8 cellular contexts compared by ENCODE assay signal in the genomic region with DNA sequence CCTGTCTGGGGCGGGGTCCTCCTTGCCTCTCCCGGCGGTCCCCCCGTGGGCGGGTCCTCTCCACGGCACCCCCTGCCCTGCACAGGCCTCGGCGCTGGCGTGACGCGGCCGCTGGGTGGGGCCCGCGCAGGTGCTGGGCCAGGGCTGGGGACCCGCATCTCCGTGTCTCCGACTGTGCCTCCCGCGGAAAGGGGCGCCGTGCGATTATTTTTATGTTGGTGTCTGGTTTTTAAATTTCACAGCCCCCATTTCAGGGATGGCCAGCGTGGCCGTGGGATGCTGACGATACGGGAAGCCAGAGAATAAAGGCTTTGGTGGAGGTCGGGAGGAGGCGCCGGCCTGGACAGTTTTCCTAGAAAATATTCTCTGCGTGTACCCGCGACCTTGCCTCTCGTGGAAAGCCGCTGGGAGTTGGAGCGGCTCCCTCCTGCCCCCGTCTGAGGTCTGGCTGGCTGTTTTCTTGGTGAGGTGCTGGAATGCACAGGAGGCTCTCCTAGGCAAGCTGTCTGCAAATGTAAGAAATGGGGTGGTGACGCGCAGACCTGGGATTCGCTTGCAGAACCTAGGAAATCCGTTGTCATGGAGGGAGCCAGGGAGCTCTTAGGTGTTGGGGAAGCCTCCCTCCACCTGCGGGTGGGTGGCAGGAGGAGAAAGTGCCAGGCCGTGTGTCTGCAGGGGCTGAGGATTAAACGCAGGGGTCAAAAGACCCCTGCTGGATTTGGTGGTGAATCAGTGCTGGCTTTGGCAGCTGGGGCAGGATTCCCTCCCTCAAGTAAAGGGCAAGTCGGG. TPM values are rescaled to one million over a fixed set of nuclear protein-coding genes. Genes with fewer than 3 reads are reported as not detected.
DNase-seq lines count a peak whose midpoint lies in the region; ATAC-seq and TF ChIP-seq lines count a peak whose summit lies in the region.

No MANE protein-coding gene starts in this region.

- H2AFZ ChIP-seq in PC-3 (ENCODE audit: low read length), result peak overlapping the region; percentile 45; the same call in 1 of the 2 replicates
- peak overlapping the region; percentile 84 for H2AFZ ChIP-seq in neuronal stem cell (ENCODE audit: low read length)

- no peak overlapping the region for H4K8ac ChIP-seq in neuronal stem cell (ENCODE audit: low read depth, low read length)

- CTCF ChIA-PET in PC-3 (lab: Charles Lee), result no interaction called here

- H2BK120ac ChIP-seq in neuronal stem cell (ENCODE audit: low read depth, low read length), result no peak overlapping the region

- peak; percentile 55 for ATAC-seq in PC-3
- ATAC-seq in mucosa of descending colon, result no peak

- no peak overlapping the region for H3K23ac ChIP-seq in neuronal stem cell (ENCODE audit: low read depth, low read length, poor library complexity)

- BruUV-seq in PC-3 (replicated peaks; lab: Mats Ljungman, UMichigan), result no TSS peak

- H2BK15ac ChIP-seq in neuronal stem cell (ENCODE audit: low read length), result no peak overlapping the region

- peaks cover 13% of the 10 kb centered on the region for H3K27me3 Mint-ChIP-seq in glutamatergic neuron (ENCODE audit: unreplicated experiment)

- peak overlapping the region; percentile 53 for H3K4me3 ChIP-seq in PC-3 (ENCODE audit: low read length)
- H3K4me3 ChIP-seq in neuronal stem cell (ENCODE audit: low read length in 2 of 2), result peak overlapping the region; percentile 2 to 71
- no peak overlapping the region for H3K4me3 ChIP-seq in mucosa of descending colon

- H3K27ac ChIP-seq in PC-3 (ENCODE audit: low read length), result no peak overlapping the region
- H3K27ac ChIP-seq in neuronal stem cell (replicated peaks; ENCODE audit: low read length), result no peak overlapping the region

- no peaks in the 10 kb centered on the region for H3K79me1 ChIP-seq in neuronal stem cell (ENCODE audit: low read depth, low read length)

- H3K36me3 Mint-ChIP-seq in glutamatergic neuron (ENCODE audit: unreplicated experiment), result peaks cover 9% of the 10 kb centered on the region

- H3K9ac ChIP-seq in PC-3 (ENCODE audit: low read length) (no peak overlapping the region), neuronal stem cell (ENCODE audit: low read depth, low read length, poor library complexity) (no peak overlapping the region)

- H3K9me2 ChIP-seq in PC-3 (replicated peaks; ENCODE audit: low read length), result no peaks in the 10 kb centered on the region

- WGBS in neuronal stem cell (ENCODE audit: extremely low coverage in 2 of 2, insufficient read length in 2 of 2, insufficient replicate concordance in 1 of 2), 2 donors, result no CpG with 5 or more reads among the region's 44 CpGs

- H3K4me3 Mint-ChIP-seq in glutamatergic neuron (ENCODE audit: unreplicated experiment), result peak overlapping the region; percentile 79

- intact Hi-C loops in PC-3 (cut with micrococcal nuclease) (no loop called here), mucosa of descending colon (cut with DNase I, micrococcal nuclease) (no loop called here)

- no peak overlapping the region for H3K4ac ChIP-seq in neuronal stem cell (ENCODE audit: low read length)

- no peak overlapping the region for H3K14ac ChIP-seq in neuronal stem cell (ENCODE audit: low read length)

- H2AK5ac ChIP-seq in neuronal stem cell (ENCODE audit: low read depth, low read length), result no peak overlapping the region

- no peak overlapping the region for H4K91ac ChIP-seq in neuronal stem cell (ENCODE audit: low read depth, low read length, poor library complexity)

- no peaks in the 10 kb centered on the region for H3K9me3 Mint-ChIP-seq in glutamatergic neuron (ENCODE audit: unreplicated experiment)

- no peak overlapping the region for H2BK12ac ChIP-seq in neuronal stem cell (ENCODE audit: low read length)

- peak overlapping the region; percentile 4 for H3K18ac ChIP-seq in neuronal stem cell (ENCODE audit: low read length)

- H3K36me3 ChIP-seq in PC-3 (ENCODE audit: low read depth, low read length) (no peaks in the 10 kb centered on the region), neuronal stem cell (replicated peaks in 1 of 2; ENCODE audit: control insufficient read depth in 2 of 2, insufficient read depth in 2 of 2, low read length in 2 of 2) (no peaks in the 10 kb centered on the region), mucosa of descending colon (ENCODE audit: low read depth) (no peaks in the 10 kb centered on the region)

- POLR2A ChIA-PET in PC-3 (lab: Charles Lee; ENCODE audit: unreplicated experiment), result no interaction called here

- H3K4me2 ChIP-seq in PC-3 (ENCODE audit: low read length) (peak overlapping the region; percentile 64), neuronal stem cell (ENCODE audit: insufficient read depth, low read length, poor library complexity, severe bottlenecking) (peak overlapping the region; percentile 76)

- peaks cover 28% of the 10 kb centered on the region for H3K27me3 ChIP-seq in PC-3 (ENCODE audit: low read length)
- peaks cover 12 to 90% (median 35%) of the 10 kb centered on the region in 3 experiments for H3K27me3 ChIP-seq in neuronal stem cell (ENCODE audit: control insufficient read depth in 3 of 3, insufficient read depth in 3 of 3, low read depth in 1 of 3, low read length in 3 of 3)

- DNase-seq in Ammon's horn (ENCODE audit: low spot score), result peak; percentile 26
- no peak for DNase-seq in PC-3
- DNase-seq in glutamatergic neuron, result peak; percentile 41
- DNase-seq in neuronal stem cell (ENCODE audit: low spot score), result no peak
- no peak for DNase-seq in NCI-H146 (lab: John Stamatoyannopoulos, UW)
- no peak for DNase-seq in germinal center (ENCODE audit: low spot score)
- no peak for DNase-seq in mucosa of descending colon
- no peak for DNase-seq in DMS153 treated with DMSO at 0.1 percent for 48 hours (lab: John Stamatoyannopoulos, UW; ENCODE audit: unreplicated experiment)

- no peaks in the 10 kb centered on the region for H3F3A ChIP-seq in PC-3 (ENCODE audit: low read length, unreplicated experiment)

- TF ChIP-seq CTCF in PC-3 (conservative IDR thresholded peaks at IDR 0.05; ENCODE audit: low read depth, low read length) (no peak), glutamatergic neuron (IDR thresholded peaks at IDR 0.05; ENCODE audit: partially characterized antibody, unreplicated experiment) (no peak), mucosa of descending colon (IDR thresholded peaks at IDR 0.05) (no peak)

- peak overlapping the region; percentile 14 for H3K27ac Mint-ChIP-seq in glutamatergic neuron (ENCODE audit: unreplicated experiment)

- no peaks in the 10 kb centered on the region for H3K4me1 Mint-ChIP-seq in glutamatergic neuron (ENCODE audit: low read depth, unreplicated experiment)

- no peak overlapping the region for H2BK5ac ChIP-seq in neuronal stem cell (ENCODE audit: low read length)

- H4K20me1 ChIP-seq in PC-3 (ENCODE audit: low read length), result no peaks in the 10 kb centered on the region

- H3K9me3 ChIP-seq in PC-3 (ENCODE audit: low read length), result no peaks in the 10 kb centered on the region
- peaks cover 0 to 2% of the 10 kb centered on the region in 2 donors for H3K9me3 ChIP-seq in neuronal stem cell (replicated peaks in 1 of 2; ENCODE audit: control insufficient read depth in 2 of 2, insufficient read depth in 1 of 2, low read depth in 1 of 2, low read length in 2 of 2)
- H3K9me3 ChIP-seq in mucosa of descending colon, result no peaks in the 10 kb centered on the region

- H3K4me1 ChIP-seq in PC-3 (ENCODE audit: insufficient read depth, low read length) (no peaks in the 10 kb centered on the region), neuronal stem cell (ENCODE audit: control insufficient read depth in 2 of 2, insufficient read depth in 1 of 2, low read depth in 1 of 2, low read length in 2 of 2) (peaks cover 8 to 12% of the 10 kb centered on the region in 2 donors), mucosa of descending colon (ENCODE audit: low read depth) (no peaks in the 10 kb centered on the region)

- H3K79me2 ChIP-seq in PC-3 (ENCODE audit: low read length), result no peaks in the 10 kb centered on the region

RNA-seq across cellular contexts. Expression of a gene that starts 28.7 kb away (rescaled TPM):
- 0.92 and 1.0 TPM in 2 replicates for total RNA-seq in PC-3 (2014; rRNA removed)
- total RNA-seq in glutamatergic neuron (ENCODE audit: unreplicated experiment), result 0.44 TPM
- 0.20 TPM for polyA plus RNA-seq in neuronal stem cell (2013, experiment 1 of 2)
- polyA plus RNA-seq in neuronal stem cell (2013, experiment 2 of 2), result 0.22 TPM
- 1 to 10 TPM in 1 of 3 donors, under 1 TPM in 2; 0.20 to 1.4 (median 0.24) TPM for total RNA-seq in mucosa of descending colon

RNA-seq across cellular contexts. Expression of a gene that starts 55.4 kb away (rescaled TPM):
- 197 and 225 TPM in 2 replicates for total RNA-seq in PC-3 (2014; rRNA removed)
- total RNA-seq in glutamatergic neuron (ENCODE audit: unreplicated experiment), result 56.4 TPM
- 22.1 TPM for polyA plus RNA-seq in neuronal stem cell (2013, experiment 1 of 2)
- 22.3 TPM for polyA plus RNA-seq in neuronal stem cell (2013, experiment 2 of 2)
- 10 to 100 TPM in 1 of 3 donors, 1 to 10 TPM in 2; 2.5 to 25.8 (median 5.6) TPM for total RNA-seq in mucosa of descending colon

Comparison
In these comparisons a context has a peak if more than half of its experiments do, and no peak if none do; other contexts are left out.
1. DNase-seq: peak in Ammon's horn (single experiment) and glutamatergic neuron (single experiment); none in PC-3 (single experiment), neuronal stem cell (single experiment), NCI-H146 (single experiment), germinal center (single experiment), mucosa of descending colon (0 of 3) and DMS153 treated with DMSO at 0.1 percent for 48 hours (single experiment).